35 cellular contexts compared by ENCODE assay signal in genomic region chr12:28955491-28955890, GRCh38.
A peak's percentile ranks its signal among the peaks of the same experiment; 100 is the strongest.
DNase-seq lines count a peak whose midpoint lies in the region; ATAC-seq and TF ChIP-seq lines count a peak whose summit lies in the region.
"Had no signal": no experiment of that assay in that cellular context is flagged by ENCODE, and none has a peak within 500 bp of the region (broad histone marks: within the 10 kb centered on the region; RNA-seq: fewer than 3 reads in every experiment).

No MANE protein-coding gene starts in this region.

- H3K9me3 ChIP-seq in HUES6 (ENCODE audit: control insufficient read depth, insufficient read depth, low read depth, low read length): no peaks in the 10 kb centered on the region
- H3K9me3 ChIP-seq: colonic mucosa, heart right ventricle, MG63 had no signal

- no peak overlapping the region for H3K9ac ChIP-seq in HUES6 (ENCODE audit: low read length)
- H3K9ac ChIP-seq: neural progenitor cell had no signal

- in situ Hi-C loops in astrocyte of the cerebellum (cut with HindIII; ENCODE audit: low sequenced_read_pairs): no loop called here

- no peaks in the 10 kb centered on the region for H3K36me3 ChIP-seq in HUES6 (ENCODE audit: control insufficient read depth, insufficient read depth, low read length)
- H3K36me3 ChIP-seq: colonic mucosa, heart right ventricle, MG63, neural progenitor cell, pancreas, SJCRH30 had no signal

- no peak for ATAC-seq in GM21390 (IDR thresholded peaks at IDR 0.05; ENCODE audit: unreplicated experiment)
- ATAC-seq in GM21825 (IDR thresholded peaks at IDR 0.05; ENCODE audit: unreplicated experiment): no peak
- ATAC-seq: activated naive CD8-positive, alpha-beta T cell treated with anti-CD3 and anti-CD28 coated beads, Interleukin-2, amount 50 U/mL, for 24 hours; GM12878; heart right ventricle; pancreas; right cardiac atrium had no signal

- no peak overlapping the region for H3K4me3 ChIP-seq in HUES6 (ENCODE audit: low read depth, low read length)
- H3K4me3 ChIP-seq in astrocyte of the cerebellum (ENCODE audit: low read depth, low read length): no peak overlapping the region
- H3K4me3 ChIP-seq: colonic mucosa, GM12878, heart right ventricle, MG63, neural progenitor cell, pancreas, SJCRH30 had no signal

- peaks cover 10% of the 10 kb centered on the region for H3K4me1 ChIP-seq in HUES6 (ENCODE audit: control insufficient read depth, insufficient read depth, low read length)
- H3K4me1 ChIP-seq: colonic mucosa, neural progenitor cell, pancreas, SJCRH30 had no signal

- 0 out of 2 replicates have a peak overlapping the region, but pooled peaks have one; percentile 1 for H3K27ac ChIP-seq in HUES6 (ENCODE audit: low read depth, low read length)
- H3K27ac ChIP-seq: colonic mucosa, epithelial cell of prostate, heart right ventricle, neural progenitor cell, pancreas, SJCRH30 had no signal

- DNase-seq in astrocyte of the cerebellum (ENCODE audit: low read depth): peak; percentile 55
- DNase-seq in fibroblast of gingiva (ENCODE audit: low read depth): peak; percentile 66
- peak; percentile 59 for DNase-seq in smooth muscle cell of the brain vasculature (ENCODE audit: low read depth, low spot score)
- DNase-seq in activated gamma-delta T cell treated with Interleukin-2 at 50 U/mL for 16 hours: no peak
- no peak for DNase-seq in T1000 (lab: John Stamatoyannopoulos, UW)
- DNase-seq: activated B cell treated with CpG ODN at 0.5 μM for 24 hours; activated CD4-positive, alpha-beta T cell treated with anti-CD3 and anti-CD28 coated beads, Interleukin-2, amount 10 ng/mL, durations not matched to agents 7 days and 5 days; activated effector memory CD4-positive, alpha-beta T cell treated with Interleukin-2 at 50 U/mL for 16 hours; activated naive CD8-positive, alpha-beta T cell treated with anti-CD3 and anti-CD28 coated beads, Interleukin-2, amount 50 U/mL, for 24 hours; activated T-cell treated with anti-CD3 and anti-CD28 coated beads, Interleukin-2, amount 50 U/mL, for 1 hour; C1 segment of cervical spinal cord; colonic mucosa; DMS153; effector CD4-positive, alpha-beta T cell; foreskin melanocyte; heart right ventricle; KBM-7; MG63; NCI-H1105; NCI-H187 treated with DMSO at 0.1 percent for 48 hours; NCI-H2171; pancreas; right cardiac atrium; RPMI8226; SJCRH30; stimulated activated CD4-positive, alpha-beta T cell treated with anti-CD3 and anti-CD28 coated beads, Interleukin-12 subunit alpha, Interleukin-12 subunit beta, amount 100 ng/mL, for 4 hours; stimulated activated CD4-positive, alpha-beta T cell treated with anti-CD3 and anti-CD28 coated beads, Interleukin-2, amount 100 ng/mL, for 48 hours; SW 1271; T-helper 9 cell had no signal

- no peaks in the 10 kb centered on the region for H3K27me3 ChIP-seq in HUES6 (ENCODE audit: control insufficient read depth, insufficient read depth, low read length)
- H3K27me3 ChIP-seq: colonic mucosa, heart right ventricle, MG63, neural progenitor cell, pancreas, SJCRH30 had no signal

- no peak for TF ChIP-seq CTCF in astrocyte of the cerebellum (IDR thresholded peaks at IDR 0.05; ENCODE audit: low read depth, low read length, missing control alignments)

Comparison
In these comparisons a context has a peak if more than half of its experiments do, and no peak if none do; other contexts are left out.
1. DNase-seq: peak in astrocyte of the cerebellum (single experiment), fibroblast of gingiva (single experiment) and smooth muscle cell of the brain vasculature (single experiment); none in activated gamma-delta T cell treated with Interleukin-2 at 50 U/mL for 16 hours (single experiment) and T1000 (single experiment).